In the genomic region with DNA sequence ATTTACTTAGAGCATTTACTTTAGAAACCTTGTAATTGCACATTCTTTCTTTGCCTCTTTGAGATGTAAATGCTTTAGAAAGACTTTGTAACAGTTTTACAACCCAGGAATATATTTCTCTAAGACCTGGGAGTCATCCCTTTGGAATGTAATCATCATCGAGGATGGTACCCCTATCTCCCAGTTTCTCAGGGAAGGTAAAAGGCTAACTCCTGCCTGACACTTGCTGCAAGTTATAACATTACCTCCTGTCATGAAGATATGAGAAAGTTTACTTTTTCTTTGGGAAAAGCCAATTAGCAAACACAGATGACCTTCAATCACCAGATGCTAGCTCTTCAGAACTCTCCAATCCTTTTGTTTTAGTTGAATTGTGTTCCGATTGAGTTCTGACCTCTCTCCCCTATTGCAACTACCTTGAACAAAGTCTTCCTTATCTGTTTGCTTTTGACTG, we compare ENCODE assay signal across 29 cellular contexts.
"Had no signal": no experiment of that assay in that cellular context is flagged by ENCODE, and none has a peak within 500 bp of the region (broad histone marks: within the 10 kb centered on the region; RNA-seq: fewer than 3 reads in every experiment).

No MANE protein-coding gene starts in this region.

- H3K27me3 ChIP-seq: brain microvascular endothelial cell, heart left ventricle, ovary, stomach, tibial artery, upper lobe of right lung had no signal

- H3K36me3 ChIP-seq: brain microvascular endothelial cell, heart left ventricle, ovary, stomach, tibial artery, upper lobe of right lung, WERI-Rb-1 had no signal

- DNase-seq: activated CD4-positive, alpha-beta memory T cell treated with anti-CD3 and anti-CD28 coated beads for 36 hours; activated CD4-positive, alpha-beta T cell treated with anti-CD3 and anti-CD28 coated beads for 48 hours; activated CD8-positive, alpha-beta memory T cell treated with anti-CD3 and anti-CD28 coated beads, Interleukin-2, amount 50 U/mL, for 4 hours; activated gamma-delta T cell; activated naive CD4-positive, alpha-beta T cell treated with anti-CD3 and anti-CD28 coated beads, Interleukin-2, amount 10 ng/mL, durations not matched to agents 7 days and 5 days; activated naive CD8-positive, alpha-beta T cell treated with anti-CD3 and anti-CD28 coated beads, Interleukin-2, amount 10 ng/mL, durations not matched to agents 7 days and 5 days; activated T-cell treated with anti-CD3 and anti-CD28 coated beads, Interleukin-2, amount 50 U/mL, for 24 hours; amniotic stem cell; brain microvascular endothelial cell; caudate nucleus; cortex of kidney; effector memory CD8-positive, alpha-beta T cell; heart left ventricle; kidney; midbrain; naive thymus-derived CD4-positive, alpha-beta T cell; ovary; stimulated activated CD4-positive, alpha-beta T cell treated with anti-CD3 and anti-CD28 coated beads, Interleukin-4, amount 100 ng/mL, for 4 hours; stimulated activated CD8-positive, alpha-beta memory T cell treated with anti-CD3 and anti-CD28 coated beads, Interleukin-4, amount 100 ng/mL, for 48 hours; stomach; T-helper 17 cell; T1000; tibial artery; upper lobe of right lung; WERI-Rb-1 had no signal

- ATAC-seq: activated CD4-positive, CD25-positive, alpha-beta regulatory T cell treated with anti-CD3 and anti-CD28 coated beads, Interleukin-2, amount 50 U/mL, for 24 hours; effector memory CD8-positive, alpha-beta T cell; heart left ventricle; naive thymus-derived CD4-positive, alpha-beta T cell; sciatic nerve; stimulated activated memory B cell treated with anti-CD40 and anti-IgM and Interleukin-4, amounts not matched to agents 10 μg/mL and 1 μg/mL and 100 μg/mL, for 72 hours; T-helper 17 cell; upper lobe of right lung had no signal

- H3K27ac ChIP-seq: brain microvascular endothelial cell, heart left ventricle, ovary, skin epidermis, stomach, tibial artery, upper lobe of right lung, WERI-Rb-1 had no signal

- H3K4me1 ChIP-seq: heart left ventricle, stomach, tibial artery, upper lobe of right lung had no signal

- H3K9me3 ChIP-seq: heart left ventricle, ovary, stomach, tibial artery, upper lobe of right lung had no signal

- H3K4me3 ChIP-seq: heart left ventricle, ovary, skin epidermis, stomach, tibial artery, upper lobe of right lung had no signal
